In the genomic region with DNA sequence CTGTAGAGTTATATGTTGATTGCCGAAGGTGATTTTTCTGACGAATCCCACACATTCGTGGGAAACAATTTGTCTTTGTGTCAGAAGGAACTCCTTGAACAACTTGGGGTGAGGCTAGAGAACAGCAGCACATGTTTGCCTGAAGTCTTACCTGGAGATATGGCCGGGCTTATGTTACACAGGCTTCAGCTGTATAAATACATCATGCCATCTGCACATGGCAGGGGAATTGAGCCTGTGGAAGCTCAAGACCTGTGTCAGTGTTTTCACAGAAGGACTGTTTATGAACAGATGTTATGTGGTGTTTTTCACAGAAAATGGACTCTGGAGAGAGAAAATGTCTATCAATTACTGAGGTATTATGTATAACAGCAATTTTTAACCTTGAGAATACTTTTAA, we compare ENCODE assay signal across 22 cellular contexts.
DNase-seq lines count a peak whose midpoint lies in the region; ATAC-seq and TF ChIP-seq lines count a peak whose summit lies in the region.
"Had no signal": no experiment of that assay in that cellular context is flagged by ENCODE, and none has a peak within 500 bp of the region (broad histone marks: within the 10 kb centered on the region; RNA-seq: fewer than 3 reads in every experiment).

No MANE protein-coding gene starts in this region.

- peaks cover 24% of the 10 kb centered on the region for H3K4me1 Mint-ChIP-seq in nephron progenitor cell
- H3K4me1 Mint-ChIP-seq: CD4-positive, alpha-beta memory T cell had no signal

- intact Hi-C loops in Right ventricle myocardium superior (cut with DNase I) = no loop called here

- H3K36me3 Mint-ChIP-seq in nephron progenitor cell (ENCODE audit: low read depth) = no peaks in the 10 kb centered on the region
- H3K36me3 Mint-ChIP-seq: CD4-positive, alpha-beta memory T cell had no signal

- no peak overlapping the region for H3K4me3 Mint-ChIP-seq in nephron progenitor cell
- H3K4me3 Mint-ChIP-seq: CD4-positive, alpha-beta memory T cell; T-helper 1 cell treated with Interleukin-12 subunit alpha and Interleukin-12 subunit beta and Interleukin-4 antibody, amounts not matched to agents 30 μg/mL and 1 μg/mL, for 36 hours had no signal

- no peak for TF ChIP-seq CTCF in nephron progenitor cell (IDR thresholded peaks at IDR 0.05)

- H3K9me3 Mint-ChIP-seq in nephron progenitor cell = no peaks in the 10 kb centered on the region
- H3K9me3 Mint-ChIP-seq: CD4-positive, alpha-beta memory T cell; T-helper 1 cell treated with Interleukin-12 subunit alpha and Interleukin-12 subunit beta and Interleukin-4 antibody, amounts not matched to agents 30 μg/mL and 1 μg/mL, for 36 hours had no signal

- peak overlapping the region; percentile 40 for H3K27ac Mint-ChIP-seq in nephron progenitor cell
- H3K27ac Mint-ChIP-seq: CD4-positive, alpha-beta memory T cell; T-helper 1 cell treated with Interleukin-12 subunit alpha and Interleukin-12 subunit beta and Interleukin-4 antibody, amounts not matched to agents 30 μg/mL and 1 μg/mL, for 36 hours had no signal

- H3K27me3 Mint-ChIP-seq in nephron progenitor cell (ENCODE audit: low read depth, poor library complexity) = peaks cover 3% of the 10 kb centered on the region

- no peak for ATAC-seq in HG03280 (IDR thresholded peaks at IDR 0.05; ENCODE audit: unreplicated experiment)
- no peak for ATAC-seq in stimulated activated naive CD8-positive, alpha-beta T cell treated with anti-CD3 and anti-CD28 coated beads, Interleukin-15, Interleukin-2, amounts not matched to agents 100 U/mL and 50 U/mL, for 24 hours
- no peak for ATAC-seq in Right ventricle myocardium superior (ENCODE audit: poor library complexity)
- ATAC-seq: HCT116 had no signal

- peak; percentile 16 for DNase-seq in DMS53 (lab: John Stamatoyannopoulos, UW)
- DNase-seq in DMS53 treated with DMSO at 0.1 percent for 48 hours (lab: John Stamatoyannopoulos, UW; ENCODE audit: unreplicated experiment) = no peak
- peak; percentile 83 for DNase-seq in DMS 273 treated with DMSO at 0.1 percent for 48 hours (lab: John Stamatoyannopoulos, UW)
- peak; percentile 6 for DNase-seq in NCI-H69 (lab: John Stamatoyannopoulos, UW)
- DNase-seq in nephron progenitor cell = no peak
- no peak for DNase-seq in stimulated activated naive CD8-positive, alpha-beta T cell treated with anti-CD3 and anti-CD28 coated beads, Interleukin-15, Interleukin-2, amounts not matched to agents 100 U/mL and 50 U/mL, for 24 hours
- no peak for DNase-seq in Right ventricle myocardium superior
- DNase-seq: ACHN; Caco-2; CD4-positive, alpha-beta memory T cell; DMS153; EL; GF-D8; IMR-90; NCI-H1105 treated with DMSO at 0.1 percent for 48 hours; NCI-H187; NCI-H2107; NCI-H345; Peyer's patch had no signal

Comparison
In these comparisons a context has a peak if more than half of its experiments do, and no peak if none do; other contexts are left out.
1. DNase-seq: peak in DMS53 (single experiment), DMS 273 treated with DMSO at 0.1 percent for 48 hours (single experiment) and NCI-H69 (single experiment); none in DMS53 treated with DMSO at 0.1 percent for 48 hours (single experiment), nephron progenitor cell (single experiment), stimulated activated naive CD8-positive, alpha-beta T cell treated with anti-CD3 and anti-CD28 coated beads, Interleukin-15, Interleukin-2, amounts not matched to agents 100 U/mL and 50 U/mL, for 24 hours (single experiment) and Right ventricle myocardium superior (single experiment).